Comparison of ENCODE assay signal across 14 cellular contexts in the genomic region with DNA sequence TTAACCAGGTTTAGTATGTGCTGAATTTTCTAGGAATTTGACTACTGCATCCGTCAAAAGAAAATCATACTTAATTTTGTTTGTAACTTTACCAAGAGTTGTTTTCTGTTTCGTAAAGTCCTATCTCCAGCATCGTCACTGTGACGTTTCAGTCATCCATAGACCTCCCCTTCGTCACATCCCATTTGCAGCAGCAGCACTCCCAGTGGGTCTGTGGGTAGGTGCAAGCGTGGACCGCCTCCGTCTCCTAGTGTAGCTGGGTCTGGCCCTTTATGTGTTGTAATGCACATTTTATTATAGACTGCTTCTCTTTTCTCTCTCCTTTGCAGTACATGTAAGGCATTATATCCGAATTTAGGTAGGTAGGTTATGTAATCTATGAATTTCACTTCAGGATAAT. TPM values are rescaled to one million over a fixed set of nuclear protein-coding genes. Genes with fewer than 3 reads are reported as not detected.
DNase-seq lines count a peak whose midpoint lies in the region; ATAC-seq and TF ChIP-seq lines count a peak whose summit lies in the region.
"Had no signal": no experiment of that assay in that cellular context is flagged by ENCODE, and none has a peak within 500 bp of the region (broad histone marks: within the 10 kb centered on the region; RNA-seq: fewer than 3 reads in every experiment).

No MANE protein-coding gene starts in this region.

- H3K27ac Mint-ChIP-seq in endodermal cell = no peak overlapping the region
- peak overlapping the region; percentile 86 for H3K27ac Mint-ChIP-seq in stimulated activated naive CD8-positive, alpha-beta T cell treated with anti-CD3 and anti-CD28 coated beads, Interleukin-15, Interleukin-2, amounts not matched to agents 100 ng/mL and 50 ng/mL, for 24 hours
- H3K27ac Mint-ChIP-seq: HFFc6, WTC11 had no signal

- H3K9me3 ChIP-seq in endodermal cell (ENCODE audit: control insufficient read depth, low read length) = no peaks in the 10 kb centered on the region
- H3K9me3 ChIP-seq: heart right ventricle had no signal

- peak; percentile 38 for TF ChIP-seq CTCF in endodermal cell (conservative IDR thresholded peaks at IDR 0.05)

- no peak for ATAC-seq in GM19455 (IDR thresholded peaks at IDR 0.05; ENCODE audit: unreplicated experiment)
- ATAC-seq: WTC11 had no signal

- no peaks in the 10 kb centered on the region for H3K4me1 ChIP-seq in endodermal cell (ENCODE audit: control insufficient read depth, insufficient read depth, low read length)

- no peaks in the 10 kb centered on the region for H3K36me3 Mint-ChIP-seq in endodermal cell (ENCODE audit: low read depth)
- peaks cover 64% of the 10 kb centered on the region for H3K36me3 Mint-ChIP-seq in stimulated activated naive CD8-positive, alpha-beta T cell treated with anti-CD3 and anti-CD28 coated beads, Interleukin-15, Interleukin-2, amounts not matched to agents 100 ng/mL and 50 ng/mL, for 24 hours (ENCODE audit: low read depth)
- H3K36me3 Mint-ChIP-seq: WTC11 had no signal

- no peaks in the 10 kb centered on the region for H3K27me3 ChIP-seq in endodermal cell (ENCODE audit: control insufficient read depth, insufficient read depth, low read length, poor library complexity, severe bottlenecking)
- H3K27me3 ChIP-seq: heart right ventricle had no signal

- no peaks in the 10 kb centered on the region for H3K9me3 Mint-ChIP-seq in endodermal cell
- H3K9me3 Mint-ChIP-seq in stimulated activated naive CD8-positive, alpha-beta T cell treated with anti-CD3 and anti-CD28 coated beads, Interleukin-15, Interleukin-2, amounts not matched to agents 100 ng/mL and 50 ng/mL, for 24 hours = no peaks in the 10 kb centered on the region
- H3K9me3 Mint-ChIP-seq: HFFc6, WTC11 had no signal

- no peaks in the 10 kb centered on the region for H3K36me3 ChIP-seq in endodermal cell (ENCODE audit: control insufficient read depth, insufficient read depth, low read length)

- peak; percentile 19 for DNase-seq in activated CD4-positive, CD25-positive, alpha-beta regulatory T cell treated with anti-CD3 and anti-CD28 coated beads, Interleukin-2, amount 50 U/mL, for 16 hours (ENCODE audit: low read depth, low spot score)
- DNase-seq in activated CD4-positive, CD25-positive, alpha-beta regulatory T cell treated with anti-CD3 and anti-CD28 coated beads, Interleukin-2, amount 50 U/mL, for 72 hours = no peak
- peak; percentile 67 for DNase-seq in activated T-cell treated with anti-CD3 and anti-CD28 coated beads, Interleukin-2, amount 50 U/mL, for 1 hour
- DNase-seq in endodermal cell (no peak), RKO (ENCODE audit: low spot score) (no peak), SW480 (ENCODE audit: low spot score) (no peak)
- DNase-seq: 8988T, HFFc6, NCI-H1105, PC-9 had no signal

- H3K27ac ChIP-seq in endodermal cell (ENCODE audit: low read depth, low read length) = no peak overlapping the region
- H3K27ac ChIP-seq: PC-9 had no signal

- H3K4me3 ChIP-seq in endodermal cell (ENCODE audit: low read length) = no peak overlapping the region
- H3K4me3 ChIP-seq: heart right ventricle, PC-9 had no signal

- H3K9ac ChIP-seq in endodermal cell (ENCODE audit: extremely low read depth, low read length, poor library complexity, severe bottlenecking) = no peak overlapping the region

- H3K4me3 Mint-ChIP-seq in endodermal cell = no peak overlapping the region
- H3K4me3 Mint-ChIP-seq in stimulated activated naive CD8-positive, alpha-beta T cell treated with anti-CD3 and anti-CD28 coated beads, Interleukin-15, Interleukin-2, amounts not matched to agents 100 ng/mL and 50 ng/mL, for 24 hours = peak overlapping the region; percentile 74
- H3K4me3 Mint-ChIP-seq: HFFc6, WTC11 had no signal

- H3K27me3 Mint-ChIP-seq in endodermal cell (ENCODE audit: insufficient read depth) = no peaks in the 10 kb centered on the region
- no peaks in the 10 kb centered on the region for H3K27me3 Mint-ChIP-seq in stimulated activated naive CD8-positive, alpha-beta T cell treated with anti-CD3 and anti-CD28 coated beads, Interleukin-15, Interleukin-2, amounts not matched to agents 100 ng/mL and 50 ng/mL, for 24 hours

- 89 to 97% methylated on average over 4 to 7 of the region's 9 CpGs for WGBS in endodermal cell (ENCODE audit: insufficient coverage in 1 of 2, insufficient read length in 1 of 2), 2 experiments

- peaks cover 4% of the 10 kb centered on the region for H3K4me1 Mint-ChIP-seq in endodermal cell
- H3K4me1 Mint-ChIP-seq in stimulated activated naive CD8-positive, alpha-beta T cell treated with anti-CD3 and anti-CD28 coated beads, Interleukin-15, Interleukin-2, amounts not matched to agents 100 ng/mL and 50 ng/mL, for 24 hours (ENCODE audit: low read depth) = peaks cover 85% of the 10 kb centered on the region

RNA-seq across cellular contexts. Expression of a gene that starts 41.0 kb away (rescaled TPM):
- 10 to 100 TPM; 61.1 to 71.3 TPM for total RNA-seq in endodermal cell
- 234 TPM for polyA plus RNA-seq in endodermal cell (2013, experiment 1 of 2)
- 188 TPM for polyA plus RNA-seq in endodermal cell (2013, experiment 2 of 2)

RNA-seq across cellular contexts. Expression of a gene that starts 53.2 kb away (rescaled TPM):
- under 1 TPM; 0.18 to 0.24 TPM for total RNA-seq in endodermal cell
- polyA plus RNA-seq in endodermal cell (2013, experiment 1 of 2) = 0.28 TPM
- 0.21 TPM for polyA plus RNA-seq in endodermal cell (2013, experiment 2 of 2)
- total RNA-seq: HFFc6 had no signal

Comparison
In these comparisons a context has a peak if more than half of its experiments do, and no peak if none do; other contexts are left out.
1. DNase-seq: peak in activated CD4-positive, CD25-positive, alpha-beta regulatory T cell treated with anti-CD3 and anti-CD28 coated beads, Interleukin-2, amount 50 U/mL, for 16 hours (single experiment) and activated T-cell treated with anti-CD3 and anti-CD28 coated beads, Interleukin-2, amount 50 U/mL, for 1 hour (single experiment); none in activated CD4-positive, CD25-positive, alpha-beta regulatory T cell treated with anti-CD3 and anti-CD28 coated beads, Interleukin-2, amount 50 U/mL, for 72 hours (single experiment), endodermal cell (single experiment), RKO (single experiment) and SW480 (single experiment).